1 cellular context compared by ENCODE assay signal in genomic region chr1:6208723-6209660, GRCh38.
TF ChIP-seq lines count a peak whose summit lies in the region.

No MANE protein-coding gene starts in this region.

TF ChIP-seq in Ishikawa, 13 proteins besides CTCF, POLR2A, EP300 and RAD21 (continued from another document):
- TF ChIP-seq FOXM1 (IDR thresholded peaks at IDR 0.05; ENCODE audit: borderline replicate concordance, low read depth) (no peak), TEAD4 (IDR thresholded peaks at IDR 0.05) (no peak), YY1 (IDR thresholded peaks at IDR 0.05; ENCODE audit: low read depth) (peak; percentile 22; the same call in 1 of the 2 replicates), ZBTB7A (IDR thresholded peaks at IDR 0.05; ENCODE audit: low read depth) (no peak), EGR1 (IDR thresholded peaks at IDR 0.05) (no peak)
